ENCODE assay signal across 20 cellular contexts in genomic region chr7:47301078-47301477, GRCh38.
DNase-seq lines count a peak whose midpoint lies in the region; ATAC-seq, FAIRE-seq and TF ChIP-seq lines count a peak whose summit lies in the region.
"Had no signal": no experiment of that assay in that cellular context is flagged by ENCODE, and none has a peak within 500 bp of the region (broad histone marks: within the 10 kb centered on the region; RNA-seq: fewer than 3 reads in every experiment).

No MANE protein-coding gene starts in this region.

- H4K20me1 ChIP-seq in HepG2 (ENCODE audit: insufficient read depth, low read length): peaks cover 30% of the 10 kb centered on the region

- ATAC-seq in HepG2 (no peak), right lobe of liver (no peak), HG03139 (IDR thresholded peaks at IDR 0.05; ENCODE audit: unreplicated experiment) (no peak)
- no peak for ATAC-seq in activated naive CD4-positive, alpha-beta T cell treated with anti-CD3 and anti-CD28 coated beads, Interleukin-2, amount 50 U/mL, for 72 hours
- ATAC-seq: stimulated activated effector memory CD8-positive, alpha-beta T cell treated with anti-CD3 and anti-CD28 coated beads, Interleukin-12 subunit alpha, Interleukin-12 subunit beta, amount 100 ng/mL, for 72 hours had no signal

- DNase-seq in HepG2 (ENCODE audit: low spot score): no peak
- DNase-seq in right lobe of liver: no peak
- DNase-seq in choroid plexus epithelial cell (ENCODE audit: low read depth): no peak
- peak; percentile 58 for DNase-seq in mesendoderm
- DNase-seq in NCI-H2107 treated with DMSO at 0.1 percent for 48 hours (lab: John Stamatoyannopoulos, UW; ENCODE audit: unreplicated experiment): no peak
- DNase-seq in activated naive CD4-positive, alpha-beta T cell treated with anti-CD3 and anti-CD28 coated beads, Interleukin-2, amount 50 U/mL, for 72 hours (ENCODE audit: low spot score in 2 of 2): no peak
- DNase-seq in activated gamma-delta T cell (lab: John Stamatoyannopoulos, UW): no peak
- DNase-seq: activated B cell treated with CpG ODN at 0.5 μM for 24 hours; activated CD4-positive, alpha-beta T cell treated with anti-CD3 and anti-CD28 coated beads, Interleukin-2, amount 50 U/mL, for 48 hours; activated naive CD4-positive, alpha-beta T cell treated with Interleukin-2 at 50 U/mL for 16 hours; activated T-cell treated with anti-CD3 and anti-CD28 coated beads for 4 hours; aorta; Karpas-422; NCI-H1092; NCI-H2029 had no signal

- 93% methylated on average over 6 of the region's 6 CpGs for WGBS in HepG2 (ENCODE audit: low lambda C conversion rate)
- WGBS in right lobe of liver (ENCODE audit: insufficient coverage, low coverage, low lambda C conversion rate, missing lambda C conversion rate): 91% methylated on average over 6 of the region's 6 CpGs
- WGBS in mesendoderm (ENCODE audit: extremely low coverage, insufficient coverage, low lambda C conversion rate): no CpG with 5 or more reads among the region's 6 CpGs

- H3K79me2 ChIP-seq in HepG2 (ENCODE audit: insufficient read depth, low read length) (no peaks in the 10 kb centered on the region), mesendoderm (ENCODE audit: control insufficient read depth, insufficient read depth, low read length) (no peaks in the 10 kb centered on the region)

- POLR2A ChIA-PET in HepG2 (lab: Yijun Ruan, JAX): no interaction called here

- no peaks in the 10 kb centered on the region for H3K27me3 ChIP-seq in HepG2 (ENCODE audit: control insufficient read depth in 1 of 2, insufficient read depth in 2 of 2, low read length in 2 of 2)
- H3K27me3 ChIP-seq in right lobe of liver: no peaks in the 10 kb centered on the region
- no peaks in the 10 kb centered on the region for H3K27me3 ChIP-seq in mesendoderm (ENCODE audit: insufficient read depth, low read length, poor library complexity)
- H3K27me3 ChIP-seq: BLaER1 treated with 17β-estradiol and CSF1 and Interleukin-3, amounts not matched to agents 10 nM and 100 nM; suprapubic skin had no signal

- H3K23ac ChIP-seq in mesendoderm (ENCODE audit: low read length): no peak overlapping the region

- no peaks in the 10 kb centered on the region for H3K36me3 Mint-ChIP-seq in activated naive CD4-positive, alpha-beta T cell treated with anti-CD3 and anti-CD28 coated beads, Interleukin-2, amount 50 U/mL, for 72 hours
- H3K36me3 Mint-ChIP-seq: stimulated activated effector memory CD8-positive, alpha-beta T cell treated with anti-CD3 and anti-CD28 coated beads, Interleukin-12 subunit alpha, Interleukin-12 subunit beta, amount 100 ng/mL, for 72 hours had no signal

- TF ChIP-seq RAD21 in HepG2 (CRISPR knock-in tag; IDR thresholded peaks at IDR 0.05): no peak

- H3K4me2 ChIP-seq in HepG2 (ENCODE audit: low read depth, low read length): no peak overlapping the region
- no peak overlapping the region for H3K4me2 ChIP-seq in mesendoderm (ENCODE audit: low read length)
- H3K4me2 ChIP-seq: BLaER1 treated with 17β-estradiol and CSF1 and Interleukin-3, amounts not matched to agents 10 nM and 100 nM had no signal

- no peaks in the 10 kb centered on the region for H3K9me3 ChIP-seq in HepG2 (ENCODE audit: low read length)
- no peaks in the 10 kb centered on the region for H3K9me3 ChIP-seq in right lobe of liver
- H3K9me3 ChIP-seq: BLaER1 treated with 17β-estradiol and CSF1 and Interleukin-3, amounts not matched to agents 10 nM and 100 nM; suprapubic skin had no signal

- H3K18ac ChIP-seq in mesendoderm (ENCODE audit: low read length): no peak overlapping the region

- in situ Hi-C loops in HepG2 (cut with HindIII; ENCODE audit: extremely low pct_ligation_motif_present, low pct_unique_long_range_greater_than_20kb): no loop called here

- H3K4me1 ChIP-seq in HepG2 (ENCODE audit: insufficient read depth, low read length) (no peaks in the 10 kb centered on the region), right lobe of liver (no peaks in the 10 kb centered on the region), mesendoderm (ENCODE audit: control insufficient read depth, low read depth, low read length) (no peaks in the 10 kb centered on the region)
- H3K4me1 ChIP-seq: suprapubic skin had no signal

- no peak overlapping the region for H2BK5ac ChIP-seq in mesendoderm (ENCODE audit: low read length)

- no peak overlapping the region for H4K8ac ChIP-seq in mesendoderm (ENCODE audit: low read depth, low read length)

- no peaks in the 10 kb centered on the region for H3K9me3 Mint-ChIP-seq in activated naive CD4-positive, alpha-beta T cell treated with anti-CD3 and anti-CD28 coated beads, Interleukin-2, amount 50 U/mL, for 72 hours
- H3K9me3 Mint-ChIP-seq: activated B cell treated with CpG ODN at 0.5 μM for 24 hours; stimulated activated effector memory CD8-positive, alpha-beta T cell treated with anti-CD3 and anti-CD28 coated beads, Interleukin-12 subunit alpha, Interleukin-12 subunit beta, amount 100 ng/mL, for 72 hours had no signal

- H3K36me3 ChIP-seq in HepG2 (replicated peaks in 1 of 2; ENCODE audit: control insufficient read depth in 1 of 2, insufficient read depth in 2 of 2, low read length in 2 of 2): peaks cover 48 to 86% of the 10 kb centered on the region in 2 experiments
- H3K36me3 ChIP-seq in right lobe of liver: peaks cover 0 to 66% (median 27%) of the 10 kb centered on the region in 4 donors
- H3K36me3 ChIP-seq in mesendoderm (ENCODE audit: control insufficient read depth, insufficient read depth, low read length): no peaks in the 10 kb centered on the region

- H2BK120ac ChIP-seq in mesendoderm (ENCODE audit: low read depth, low read length): no peak overlapping the region

- H3K56ac ChIP-seq in mesendoderm (ENCODE audit: low read length): no peak overlapping the region

- H3K27ac ChIP-seq in HepG2 (ENCODE audit: extremely low read length, insufficient read depth, low read length) (no peak overlapping the region), right lobe of liver (no peak overlapping the region), mesendoderm (ENCODE audit: low read depth, low read length) (no peak overlapping the region)
- H3K27ac ChIP-seq: suprapubic skin had no signal

- no peak overlapping the region for H4K5ac ChIP-seq in mesendoderm (ENCODE audit: low read length)

- H2AFZ ChIP-seq in HepG2 (ENCODE audit: low read length): no peak overlapping the region

- no peak overlapping the region for H2BK15ac ChIP-seq in mesendoderm (replicated peaks; ENCODE audit: low read depth)

- no TSS peak for BruUV-seq in HepG2 (replicated peaks; lab: Mats Ljungman, UMichigan)

- TF ChIP-seq EP300 in HepG2 (IDR thresholded peaks at IDR 0.05; ENCODE audit: low read depth in 2 of 2, low read length in 2 of 2): no peak
- TF ChIP-seq EP300 in HepG2 (CRISPR knock-in tag; IDR thresholded peaks at IDR 0.05; ENCODE audit: borderline replicate concordance): no peak

- H2AK5ac ChIP-seq in mesendoderm (ENCODE audit: low read length): no peak overlapping the region

- H3K4ac ChIP-seq in mesendoderm (ENCODE audit: low read depth, low read length): no peak overlapping the region

- CTCF ChIA-PET in HepG2 (lab: Yijun Ruan, JAX; ENCODE audit: low intra/inter-chr PET ratio, low total read pairs): no interaction called here

- H3K79me1 ChIP-seq in mesendoderm (ENCODE audit: low read length): no peaks in the 10 kb centered on the region

- 0 out of 2 replicates have a peak, but pooled peaks have one; percentile 8 for TF ChIP-seq CTCF in HepG2 (CRISPR knock-in tag; IDR thresholded peaks at IDR 0.05)
- no peak for TF ChIP-seq CTCF in right lobe of liver (IDR thresholded peaks at IDR 0.05)
- peak; percentile 8 for TF ChIP-seq CTCF in choroid plexus epithelial cell (conservative IDR thresholded peaks at IDR 0.05; ENCODE audit: low read depth, low read length)

- no peak overlapping the region for H3K4me3 ChIP-seq in HepG2 (replicated peaks in 1 of 3; ENCODE audit: insufficient read depth in 1 of 3, low read depth in 2 of 3, low read length in 3 of 3)
- no peak overlapping the region for H3K4me3 ChIP-seq in right lobe of liver
- no peak overlapping the region for H3K4me3 ChIP-seq in choroid plexus epithelial cell (ENCODE audit: low read depth, low read length)
- H3K4me3 ChIP-seq in mesendoderm (ENCODE audit: low read length): no peak overlapping the region
- H3K4me3 ChIP-seq: BLaER1 treated with 17β-estradiol and CSF1 and Interleukin-3, amounts not matched to agents 10 nM and 100 nM; suprapubic skin had no signal

- no peak for FAIRE-seq in HepG2 (lab: Jason Lieb, UNC)
- FAIRE-seq: D721Med had no signal

- no peak overlapping the region for H3K27ac Mint-ChIP-seq in activated naive CD4-positive, alpha-beta T cell treated with anti-CD3 and anti-CD28 coated beads, Interleukin-2, amount 50 U/mL, for 72 hours
- H3K27ac Mint-ChIP-seq: activated B cell treated with CpG ODN at 0.5 μM for 24 hours; stimulated activated effector memory CD8-positive, alpha-beta T cell treated with anti-CD3 and anti-CD28 coated beads, Interleukin-12 subunit alpha, Interleukin-12 subunit beta, amount 100 ng/mL, for 72 hours had no signal

- H3K9ac ChIP-seq in HepG2 (ENCODE audit: insufficient read depth, low read depth, low read length) (no peak overlapping the region), mesendoderm (ENCODE audit: low read length) (no peak overlapping the region)
- H3K9ac ChIP-seq: BLaER1 treated with 17β-estradiol and CSF1 and Interleukin-3, amounts not matched to agents 10 nM and 100 nM had no signal

- intact Hi-C loops in HepG2 (cut with micrococcal nuclease; ENCODE audit: unreplicated experiment) (no loop called here), right lobe of liver (cut with DNase I) (no loop called here)

- TF ChIP-seq POLR2A in HepG2 (IDR thresholded peaks at IDR 0.05; ENCODE audit: insufficient read depth in 1 of 2, low read depth in 2 of 2, low read length in 2 of 2) (no peak), right lobe of liver (IDR thresholded peaks at IDR 0.05) (no peak)

Comparison
In these comparisons a context has a peak if more than half of its experiments do, and no peak if none do; other contexts are left out.
1. CTCF ChIP-seq: peak in HepG2 (single experiment) and choroid plexus epithelial cell (single experiment); none in right lobe of liver (0 of 4).